Comparison of ENCODE assay signal across 14 cellular contexts in the genomic region with DNA sequence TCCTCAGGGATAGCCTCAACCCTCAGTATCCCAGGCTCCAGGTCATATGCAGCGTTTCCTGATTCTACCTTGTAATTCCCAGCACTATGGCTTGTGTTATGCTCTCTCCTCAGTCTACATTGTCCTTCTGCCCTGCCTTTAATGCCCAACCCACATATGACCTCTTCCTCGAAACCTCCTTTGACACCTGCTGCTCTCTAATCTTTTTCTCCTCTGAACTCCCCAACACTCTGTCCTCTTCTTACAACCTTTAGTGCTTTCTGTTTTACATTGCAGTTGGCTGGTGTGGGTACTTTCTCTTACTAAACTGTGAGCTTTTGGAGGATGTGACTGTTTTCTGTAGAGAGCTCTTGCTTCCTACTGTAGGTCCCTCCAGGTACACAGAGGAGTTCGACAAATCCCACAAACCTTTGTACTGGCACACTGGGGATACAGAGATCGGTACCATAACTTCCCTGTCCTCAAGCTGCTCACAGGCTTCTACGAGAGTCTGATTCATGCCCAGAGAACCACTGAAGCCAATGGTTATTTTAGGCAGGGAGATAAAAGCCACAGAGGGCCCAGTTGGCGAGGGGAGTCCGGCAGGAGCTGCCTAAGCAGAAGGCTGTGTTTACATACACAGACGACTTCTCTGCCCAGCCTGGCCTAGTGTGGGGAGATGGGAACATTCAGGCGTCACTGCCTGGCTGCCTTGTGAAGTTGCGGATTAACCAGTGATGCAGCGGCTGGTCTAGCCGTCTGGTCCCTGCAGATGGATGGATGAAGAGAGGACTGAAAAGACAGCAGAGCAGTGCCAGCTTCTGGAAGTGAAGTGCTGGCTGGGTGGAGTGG. TPM values are rescaled to one million over a fixed set of nuclear protein-coding genes. Genes with fewer than 3 reads are reported as not detected.
DNase-seq lines count a peak whose midpoint lies in the region; ATAC-seq, FAIRE-seq and TF ChIP-seq lines count a peak whose summit lies in the region.
"Had no signal": no experiment of that assay in that cellular context is flagged by ENCODE, and none has a peak within 500 bp of the region (broad histone marks: within the 10 kb centered on the region; RNA-seq: fewer than 3 reads in every experiment).

No MANE protein-coding gene starts in this region.

- ATAC-seq in GM12878, result peak; percentile 24
- no peak for ATAC-seq in HG03175 (IDR thresholded peaks at IDR 0.05; ENCODE audit: unreplicated experiment)
- no peak for ATAC-seq in HG03565 (IDR thresholded peaks at IDR 0.05; ENCODE audit: unreplicated experiment)
- ATAC-seq in HG02763 (IDR thresholded peaks at IDR 0.05; ENCODE audit: unreplicated experiment), result no peak

- 0 out of 2 replicates have a peak, but pooled peaks have one; percentile 13 for TF ChIP-seq CTCF in KMS-11 (conservative IDR thresholded peaks at IDR 0.05; ENCODE audit: low read depth, low read length)
- no peak for TF ChIP-seq CTCF in GM12878 (IDR thresholded peaks at IDR 0.05 in 2 of 3, conservative IDR thresholded peaks at IDR 0.05 in 1 of 3; ENCODE audit: control insufficient read depth in 2 of 3, extremely low read depth in 1 of 3, insufficient read depth in 1 of 3, low read depth in 3 of 3, low read length in 3 of 3)
- TF ChIP-seq CTCF in hepatocyte (IDR thresholded peaks at IDR 0.05; ENCODE audit: poor library complexity), result no peak

- BruUV-seq in GM12878 (replicated peaks; lab: Mats Ljungman, UMichigan), result no TSS peak

- H4K20me1 ChIP-seq in KMS-11 (ENCODE audit: insufficient read depth) (no peaks in the 10 kb centered on the region), GM12878 (ENCODE audit: control insufficient read depth, insufficient read depth) (no peaks in the 10 kb centered on the region), hepatocyte (ENCODE audit: insufficient read depth, poor library complexity, severe bottlenecking) (no peaks in the 10 kb centered on the region)

- H3K27ac ChIP-seq in KMS-11 (peak overlapping the region; percentile 96), GM12878 (ENCODE audit: control insufficient read depth, insufficient read depth) (no peak overlapping the region), hepatocyte (peak overlapping the region; percentile 44)
- H3K27ac ChIP-seq: prostate gland had no signal

- RAD21 ChIA-PET in GM12878 (lab: Charles Lee; ENCODE audit: unreplicated experiment), result interaction anchor here (1.1 to 2.2 kb wide), 4 partner anchors 8 to 168 kb away, joined by 3 to 8 read pairs (median 4); no protein-coding TSS in a partner anchor

- SMC1A ChIA-PET in GM12878 (lab: Charles Lee; ENCODE audit: uncharacterized antibody, unreplicated experiment), result interaction anchor here (1.0 to 14.0 kb wide), 3 partner anchors 10 to 151 kb away, joined by 3 to 344 read pairs (median 7); no protein-coding TSS in a partner anchor

- H3K9me3 ChIP-seq in GM12878 (replicated peaks; ENCODE audit: control insufficient read depth, insufficient read depth, low read length) (no peaks in the 10 kb centered on the region), hepatocyte (ENCODE audit: low read depth) (no peaks in the 10 kb centered on the region)
- H3K9me3 ChIP-seq: prostate gland had no signal

- H3K4me3 ChIP-seq in KMS-11 (IDR thresholded peaks at IDR 0.05; ENCODE audit: insufficient read depth, low read depth, low read length) (no peak overlapping the region), GM12878 (no peak overlapping the region), hepatocyte (no peak overlapping the region)
- H3K4me3 ChIP-seq: prostate gland had no signal

- intact Hi-C loops in GM12878 (cut with micrococcal nuclease; ENCODE audit: unreplicated experiment), result no loop called here

- H3K9ac ChIP-seq in KMS-11 (peak overlapping the region; percentile 44; the same call in 1 of the 2 replicates), GM12878 (ENCODE audit: control insufficient read depth, insufficient read depth, low read length) (no peak overlapping the region)

- no peak for TF ChIP-seq EP300 in GM12878 (IDR thresholded peaks at IDR 0.05; ENCODE audit: borderline replicate concordance in 1 of 2, control insufficient read depth in 1 of 2, low read depth in 2 of 2, low read length in 2 of 2)

- DNase-seq in GM12878 (ENCODE audit: low read depth, low spot score) (no peak), hepatocyte (ENCODE audit: low spot score) (no peak), stromal cell of bone marrow (ENCODE audit: low read depth) (peak; percentile 44), T-helper 2 cell (no peak)
- DNase-seq: activated naive CD4-positive, alpha-beta T cell treated with anti-CD3 and anti-CD28 coated beads, Interleukin-2, amount 50 U/mL, for 16 hours; H7; NCI-H2081; T1000 had no signal

- H3K27me3 ChIP-seq in KMS-11 (ENCODE audit: insufficient read depth, low read depth) (no peaks in the 10 kb centered on the region), GM12878 (replicated peaks in 1 of 2; ENCODE audit: control insufficient read depth in 2 of 2, insufficient read depth in 2 of 2, low read length in 1 of 2) (no peaks in the 10 kb centered on the region), hepatocyte (no peaks in the 10 kb centered on the region)

- 40% methylated on average over 12 of the region's 12 CpGs for WGBS in GM12878 (ENCODE audit: insufficient coverage, insufficient replicate concordance, low lambda C conversion rate, missing lambda C conversion rate)
- WGBS in hepatocyte (ENCODE audit: low lambda C conversion rate, missing lambda C conversion rate), result 63% methylated on average over 12 of the region's 12 CpGs

- peaks cover 70% of the 10 kb centered on the region for H3K4me1 ChIP-seq in KMS-11 (ENCODE audit: low read depth, poor library complexity, severe bottlenecking)
- peaks cover 19% of the 10 kb centered on the region for H3K4me1 ChIP-seq in GM12878 (ENCODE audit: control insufficient read depth, insufficient read depth, low read length)
- H3K4me1 ChIP-seq in hepatocyte (ENCODE audit: insufficient read depth), result peaks cover 18% of the 10 kb centered on the region
- H3K4me1 ChIP-seq: prostate gland had no signal

- H2AFZ ChIP-seq in KMS-11 (ENCODE audit: low read depth) (peak overlapping the region; percentile 64), GM12878 (ENCODE audit: control insufficient read depth, low read depth, low read length) (peak overlapping the region; percentile 22; the same call in 1 of the 2 replicates), hepatocyte (no peak overlapping the region)

- CTCF ChIA-PET in GM12878 (lab: Yijun Ruan, JAX), result interaction anchor here (0.6 to 22.3 kb wide), 6 partner anchors 8 to 152 kb away, joined by 3 to 717 read pairs (median 6); no protein-coding TSS in a partner anchor

- no peaks in the 10 kb centered on the region for H3K9me2 ChIP-seq in hepatocyte (replicated peaks; ENCODE audit: insufficient read depth)

- in situ Hi-C loops in GM12878 (cut with MboI), result no loop called here

- POLR2A ChIA-PET in GM12878 (lab: Charles Lee), result no interaction called here

- peaks cover 4% of the 10 kb centered on the region; the same call in 1 of the 2 replicates for H3K79me2 ChIP-seq in KMS-11 (ENCODE audit: insufficient read depth, low read depth)
- H3K79me2 ChIP-seq in GM12878 (ENCODE audit: control insufficient read depth, insufficient read depth, low read length), result no peaks in the 10 kb centered on the region
- H3K79me2 ChIP-seq in hepatocyte, result no peaks in the 10 kb centered on the region

- no peaks in the 10 kb centered on the region for H3K36me3 ChIP-seq in KMS-11 (ENCODE audit: insufficient read depth)
- no peaks in the 10 kb centered on the region for H3K36me3 ChIP-seq in GM12878 (ENCODE audit: control insufficient read depth in 2 of 2, insufficient read depth in 2 of 2, low read length in 1 of 2)
- H3K36me3 ChIP-seq in hepatocyte (replicated peaks; ENCODE audit: insufficient read depth, low read depth), result no peaks in the 10 kb centered on the region
- H3K36me3 ChIP-seq: prostate gland had no signal

- TF ChIP-seq RAD21 in GM12878 (IDR thresholded peaks at IDR 0.05; ENCODE audit: insufficient read depth, low read depth, low read length), result no peak

- TF ChIP-seq POLR2A in GM12878 (IDR thresholded peaks at IDR 0.05; ENCODE audit: low read depth, low read length), result no peak

- FAIRE-seq in GM12878 (lab: Jason Lieb, UNC), result peak; percentile 79
- FAIRE-seq: RCC 7860 had no signal

- H3K4me2 ChIP-seq in KMS-11 (peak overlapping the region; percentile 98), GM12878 (ENCODE audit: control insufficient read depth, insufficient read depth) (peak overlapping the region; percentile 15; the same call in 1 of the 2 replicates), hepatocyte (no peak overlapping the region)

RNA-seq across cellular contexts. Expression of a gene that starts 8.4 kb away (rescaled TPM):
- total RNA-seq in GM12878 (2013; cell fraction: nucleolus; rRNA removed), result 0.95 and 2.5 TPM in 2 replicates
- total RNA-seq in GM12878 (2014; rRNA removed), result 0.11 and 0.82 TPM in 2 replicates
- total RNA-seq in GM12878 (2014; rRNA removed; fragmentation: Illumina TruSeq; extraction: Trizol), result 0.28 and 0.36 TPM in 2 replicates
- 0.36 and 0.40 TPM in 2 replicates for total RNA-seq in GM12878 (2021)
- polyA plus RNA-seq in GM12878 (2011; ENCODE audit: low read depth), result 0.25 TPM
- polyA plus RNA-seq in GM12878 (2011; rRNA removed), result 1.8 and 3.2 TPM in 2 replicates
- 2.9 and 3.2 TPM in 2 replicates for polyA plus RNA-seq in GM12878 (2011; cell fraction: cytosol; rRNA removed)
- polyA plus RNA-seq in GM12878 (2011; cell fraction: nucleus; rRNA removed), result 2.8 and 2.9 TPM in 2 replicates
- polyA plus RNA-seq in GM12878 (2012), result 0.22 and 0.44 TPM in 2 replicates
- polyA plus RNA-seq in GM12878 (2014; fragmentation: Illumina TruSeq; extraction: Trizol), result 0.40 and 0.41 TPM in 2 replicates
- polyA plus RNA-seq in GM12878 (2014; fragmentation: Nextera tagmentation; extraction: Ambion mirVana), result under 1 TPM; 0.08 to 0.16 TPM
- polyA plus RNA-seq in GM12878 (2014; rRNA removed), result 0.45 and 0.56 TPM in 2 replicates
- under 1 TPM; 0.24 to 0.27 TPM for polyA plus RNA-seq in GM12878 (2016; fragmentation: Nextera tagmentation; extraction: Ambion mirVana)
- polyA minus RNA-seq in GM12878 (2011; rRNA and poly(A)+ RNA removed), result 2.0 and 4.0 TPM in 2 replicates
- polyA minus RNA-seq in GM12878 (2011; cell fraction: cytosol; rRNA and poly(A)+ RNA removed), result 1.5 and 1.7 TPM in 2 replicates
- polyA minus RNA-seq in GM12878 (2011; cell fraction: nucleus; rRNA and poly(A)+ RNA removed), result 0.73 and 1.1 TPM in 2 replicates
- 32.6 and 36.4 TPM in 2 replicates for total RNA-seq in hepatocyte
- 21.4 and 25.2 TPM in 2 replicates for polyA plus RNA-seq in hepatocyte
